Comparison of ENCODE assay signal across 13 cellular contexts in genomic region chr19:35904312-35905068, GRCh38. TPM values are rescaled to one million over a fixed set of nuclear protein-coding genes. Genes with fewer than 3 reads are reported as not detected.
DNase-seq lines count a peak whose midpoint lies in the region; ATAC-seq, FAIRE-seq and TF ChIP-seq lines count a peak whose summit lies in the region.
"Had no signal": no experiment of that assay in that cellular context is flagged by ENCODE, and none has a peak within 500 bp of the region (broad histone marks: within the 10 kb centered on the region; RNA-seq: fewer than 3 reads in every experiment).

No MANE protein-coding gene starts in this region.

- TF ChIP-seq EP300 in K562 (IDR thresholded peaks at IDR 0.05; ENCODE audit: low read length): no peak

- peak overlapping the region in 1 of 2 experiments; percentile 37 for H3K4ac ChIP-seq in mesenchymal stem cell (ENCODE audit: low read depth in 1 of 2, low read length in 2 of 2)

- TF ChIP-seq RAD21 in K562 (CRISPR knock-in tag; conservative IDR thresholded peaks at IDR 0.05 in 1 of 2, IDR thresholded peaks at IDR 0.05 in 1 of 2): no peak

- H4K20me1 ChIP-seq in Loucy (ENCODE audit: insufficient read depth, low read length, poor library complexity, severe bottlenecking): peaks cover 2% of the 10 kb centered on the region
- no peaks in the 10 kb centered on the region for H4K20me1 ChIP-seq in K562 (replicated peaks; ENCODE audit: control insufficient read depth, insufficient read depth, low read length)
- no peaks in the 10 kb centered on the region for H4K20me1 ChIP-seq in neural progenitor cell (ENCODE audit: low read depth)

- H3K79me1 ChIP-seq in mesenchymal stem cell (replicated peaks; ENCODE audit: low read length, poor library complexity, severe bottlenecking): no peaks in the 10 kb centered on the region

- H3K9me3 Mint-ChIP-seq in CD4-positive, alpha-beta memory T cell: no peaks in the 10 kb centered on the region
- H3K9me3 Mint-ChIP-seq in neural progenitor cell (no peaks in the 10 kb centered on the region), HFFc6 (no peaks in the 10 kb centered on the region)

- no peaks in the 10 kb centered on the region for H3K27me3 Mint-ChIP-seq in CD4-positive, alpha-beta memory T cell
- peaks cover 23% of the 10 kb centered on the region for H3K27me3 Mint-ChIP-seq in neural progenitor cell (ENCODE audit: insufficient read depth, low read depth)
- peaks cover 2% of the 10 kb centered on the region; the same call in 1 of the 2 replicates for H3K27me3 Mint-ChIP-seq in HFFc6 (ENCODE audit: insufficient read depth)

- H3K14ac ChIP-seq in mesenchymal stem cell (ENCODE audit: low read length in 2 of 2): no peak overlapping the region

- FAIRE-seq in K562 (lab: Jason Lieb, UNC): no peak
- FAIRE-seq: astrocyte had no signal

- H2BK12ac ChIP-seq in mesenchymal stem cell (ENCODE audit: low read length in 2 of 2): peak overlapping the region in 1 of 2 experiments; percentile 75

- no peaks in the 10 kb centered on the region for H3K9me1 ChIP-seq in K562 (ENCODE audit: control insufficient read depth, insufficient read depth, low read length)

- H3K9me3 ChIP-seq in CD4-positive, alpha-beta memory T cell (ENCODE audit: control insufficient read depth in 1 of 2, low read length in 2 of 2): no peaks in the 10 kb centered on the region
- H3K9me3 ChIP-seq in Loucy (ENCODE audit: insufficient read depth, low read depth, low read length) (no peaks in the 10 kb centered on the region), K562 (replicated peaks; ENCODE audit: control insufficient read depth, insufficient read depth, low read depth, low read length) (no peaks in the 10 kb centered on the region), neural progenitor cell (ENCODE audit: low read depth) (no peaks in the 10 kb centered on the region), mesenchymal stem cell (ENCODE audit: control insufficient read depth, low read length) (no peaks in the 10 kb centered on the region)

- no peak overlapping the region for H2BK5ac ChIP-seq in mesenchymal stem cell (ENCODE audit: low read depth, low read length, poor library complexity, severe bottlenecking)

- H3K23ac ChIP-seq in mesenchymal stem cell (ENCODE audit: low read length in 2 of 2): no peak overlapping the region

- H3K36me3 ChIP-seq in CD4-positive, alpha-beta memory T cell (ENCODE audit: insufficient read depth, low read length): no peaks in the 10 kb centered on the region
- H3K36me3 ChIP-seq in Loucy (ENCODE audit: insufficient read depth, low read length) (no peaks in the 10 kb centered on the region), K562 (ENCODE audit: control insufficient read depth, insufficient read depth, low read length) (no peaks in the 10 kb centered on the region), neural progenitor cell (no peaks in the 10 kb centered on the region), mesenchymal stem cell (ENCODE audit: control insufficient read depth in 1 of 2, insufficient read depth in 2 of 2, low read depth in 1 of 2, low read length in 2 of 2) (no peaks in the 10 kb centered on the region)
- H3K36me3 ChIP-seq: WERI-Rb-1 had no signal

- peaks cover 15% of the 10 kb centered on the region; the same call in 1 of the 2 replicates for H3K79me2 ChIP-seq in Loucy (ENCODE audit: insufficient read depth, low read length)
- peaks cover 8% of the 10 kb centered on the region; the same call in 2 of the 3 replicates for H3K79me2 ChIP-seq in K562 (ENCODE audit: control insufficient read depth, insufficient read depth, low read length)
- no peaks in the 10 kb centered on the region for H3K79me2 ChIP-seq in neural progenitor cell (ENCODE audit: low read depth)

- no peak overlapping the region for H4K91ac ChIP-seq in mesenchymal stem cell (ENCODE audit: low read length)

- ATAC-seq in K562 (no peak), left lobe of liver (no peak)

- no peak for TF ChIP-seq CTCF in Loucy (conservative IDR thresholded peaks at IDR 0.05; ENCODE audit: low read length)
- TF ChIP-seq CTCF in K562 (IDR thresholded peaks at IDR 0.05 in 2 of 3, conservative IDR thresholded peaks at IDR 0.05 in 1 of 3; ENCODE audit: insufficient read depth in 2 of 3, low read depth in 1 of 3, low read length in 3 of 3): no peak
- no peak for TF ChIP-seq CTCF in neural progenitor cell (IDR thresholded peaks at IDR 0.05)
- no peak for TF ChIP-seq CTCF in HFFc6 (IDR thresholded peaks at IDR 0.05)

- H2AFZ ChIP-seq in Loucy (ENCODE audit: low read length) (no peak overlapping the region), K562 (ENCODE audit: low read depth, low read length) (peak overlapping the region; percentile 58), neural progenitor cell (replicated peaks) (no peak overlapping the region), mesenchymal stem cell (ENCODE audit: low read depth, low read length) (no peak overlapping the region)

- no peaks in the 10 kb centered on the region for H3K27me3 ChIP-seq in CD4-positive, alpha-beta memory T cell (ENCODE audit: insufficient read depth, low read length)
- H3K27me3 ChIP-seq in Loucy (ENCODE audit: insufficient read depth, low read length, poor library complexity, severe bottlenecking): no peaks in the 10 kb centered on the region
- no peaks in the 10 kb centered on the region for H3K27me3 ChIP-seq in K562 (ENCODE audit: control insufficient read depth in 2 of 2, insufficient read depth in 2 of 2, low read length in 2 of 2)
- H3K27me3 ChIP-seq in neural progenitor cell: peaks cover 26% of the 10 kb centered on the region
- H3K27me3 ChIP-seq in mesenchymal stem cell (ENCODE audit: control insufficient read depth in 1 of 2, insufficient read depth in 1 of 2, low read length in 2 of 2): no peaks in the 10 kb centered on the region

- no peak overlapping the region for H3K18ac ChIP-seq in mesenchymal stem cell (ENCODE audit: low read depth in 1 of 2, low read length in 2 of 2)

- H3K4me1 Mint-ChIP-seq in CD4-positive, alpha-beta memory T cell: peaks cover 23 to 70% (median 43%) of the 10 kb centered on the region in 4 donors
- H3K4me1 Mint-ChIP-seq in neural progenitor cell (peaks cover 41% of the 10 kb centered on the region), HFFc6 (ENCODE audit: low read depth) (peaks cover 55% of the 10 kb centered on the region)

- H3K27ac Mint-ChIP-seq in CD4-positive, alpha-beta memory T cell: peak overlapping the region; percentile 92 to 99 (median 98)
- H3K27ac Mint-ChIP-seq in neural progenitor cell (peak overlapping the region; percentile 50), HFFc6 (no peak overlapping the region)

- intact Hi-C loops in CD4-positive, alpha-beta memory T cell (cut with micrococcal nuclease): loop anchor here (5.0 kb wide), 1 partner anchor 692 kb away; no protein-coding TSS in a partner anchor
- intact Hi-C loops in K562 (cut with micrococcal nuclease): no loop called here

- H4K8ac ChIP-seq in mesenchymal stem cell (ENCODE audit: low read length): no peak overlapping the region

- H3K27ac ChIP-seq in CD4-positive, alpha-beta memory T cell (ENCODE audit: low read depth, low read length): peak overlapping the region; percentile 100
- H3K27ac ChIP-seq in K562 (ENCODE audit: extremely low read depth, low read depth, low read length): peak overlapping the region; percentile 33; the same call in 1 of the 3 replicates
- no peak overlapping the region for H3K27ac ChIP-seq in neural progenitor cell
- H3K27ac ChIP-seq in mesenchymal stem cell (ENCODE audit: low read length, poor library complexity, severe bottlenecking): no peak overlapping the region
- H3K27ac ChIP-seq: WERI-Rb-1 had no signal

- no peak overlapping the region for H2AK5ac ChIP-seq in mesenchymal stem cell (ENCODE audit: low read length, severe bottlenecking)

- no peaks in the 10 kb centered on the region for H3K9me2 ChIP-seq in Loucy (replicated peaks; ENCODE audit: low read depth, low read length)

- H3K4me1 ChIP-seq in CD4-positive, alpha-beta memory T cell (ENCODE audit: insufficient read depth, low read length): peaks cover 42% of the 10 kb centered on the region
- H3K4me1 ChIP-seq in Loucy (ENCODE audit: insufficient read depth, low read length, poor library complexity, severe bottlenecking) (peaks cover 43% of the 10 kb centered on the region), K562 (replicated peaks in 1 of 2; ENCODE audit: control insufficient read depth in 2 of 2, insufficient read depth in 2 of 2, low read length in 2 of 2) (peaks cover 39 to 47% of the 10 kb centered on the region in 2 experiments), neural progenitor cell (peaks cover 3% of the 10 kb centered on the region), mesenchymal stem cell (ENCODE audit: control insufficient read depth, insufficient read depth, low read depth, low read length) (peaks cover 22% of the 10 kb centered on the region)

- H3K36me3 Mint-ChIP-seq in CD4-positive, alpha-beta memory T cell: peaks cover 0 to 16% of the 10 kb centered on the region in 2 donors
- H3K36me3 Mint-ChIP-seq in neural progenitor cell (no peaks in the 10 kb centered on the region), HFFc6 (ENCODE audit: low read depth) (no peaks in the 10 kb centered on the region)

- TF ChIP-seq POLR2A in K562 (conservative IDR thresholded peaks at IDR 0.05): no peak

- in situ Hi-C loops in K562 (cut with MboI): no loop called here

- POLR2A ChIA-PET in CD4-positive, alpha-beta memory T cell (lab: Charles Lee; ENCODE audit: partially characterized antibody): interaction anchor here (1.4 to 5.2 kb wide), 7 partner anchors 7 to 159 kb away, joined by 4 to 73 read pairs (median 9); partner anchors contain the start of genes PSENEN and U2AF1L4
- POLR2A ChIA-PET in K562 (lab: Yijun Ruan, JAX): interaction anchor here (0.6 to 1.4 kb wide), 4 partner anchors 12 to 555 kb away, joined by 3 to 4 read pairs (median 3); no protein-coding TSS in a partner anchor

- no peak overlapping the region for H2BK120ac ChIP-seq in mesenchymal stem cell (ENCODE audit: low read depth, low read length)

- WGBS in K562 (ENCODE audit: insufficient coverage, low coverage, missing lambda C conversion rate): 72% methylated on average over 10 of the region's 10 CpGs
- 90% methylated on average over 10 of the region's 10 CpGs for WGBS in mesenchymal stem cell

- CTCF ChIA-PET in CD4-positive, alpha-beta memory T cell (lab: Charles Lee; ENCODE audit: partially characterized antibody): interaction anchor here (0.5 to 3.8 kb wide), 3 partner anchors 27 to 313 kb away, joined by 3 to 13 read pairs (median 3); no protein-coding TSS in a partner anchor
- CTCF ChIA-PET in K562 (lab: Yijun Ruan, JAX; ENCODE audit: low intra/inter-chr PET ratio): interaction anchor here (0.6 to 1.0 kb wide), 2 partner anchors 23 to 79 kb away, joined by 4 to 5 read pairs; no protein-coding TSS in a partner anchor

- no TSS peak for BruUV-seq in K562 (replicated peaks; lab: Mats Ljungman, UMichigan)

- peak overlapping the region; percentile 91 for H3K4me2 ChIP-seq in Loucy (ENCODE audit: low read depth, low read length, poor library complexity, severe bottlenecking)
- no peak overlapping the region for H3K4me2 ChIP-seq in K562 (ENCODE audit: insufficient read depth, low read length)
- H3K4me2 ChIP-seq in neural progenitor cell: no peak overlapping the region
- no peak overlapping the region for H3K4me2 ChIP-seq in mesenchymal stem cell (ENCODE audit: low read length, poor library complexity, severe bottlenecking)

- H3F3A ChIP-seq in Loucy (ENCODE audit: low read depth) (no peaks in the 10 kb centered on the region), neural progenitor cell (ENCODE audit: low read depth) (peaks cover 13% of the 10 kb centered on the region)

- DNase-seq in CD4-positive, alpha-beta memory T cell: no peak
- DNase-seq in K562 (ENCODE audit: extremely low read depth in 1 of 4, low spot score in 3 of 4): no peak
- no peak for DNase-seq in neural progenitor cell (ENCODE audit: low spot score)
- DNase-seq in left lobe of liver (ENCODE audit: low spot score): no peak
- no peak for DNase-seq in stimulated activated CD8-positive, alpha-beta memory T cell treated with anti-CD3 and anti-CD28 coated beads, Interleukin-4, amount 100 ng/mL, for 48 hours
- DNase-seq in mesenchymal stem cell: no peak
- DNase-seq in HFFc6: no peak
- DNase-seq: WERI-Rb-1 had no signal

- H3K4me3 ChIP-seq in CD4-positive, alpha-beta memory T cell (ENCODE audit: low read length in 2 of 2): no peak overlapping the region
- H3K4me3 ChIP-seq in Loucy (ENCODE audit: low read length, poor library complexity, severe bottlenecking): peak overlapping the region; percentile 82
- H3K4me3 ChIP-seq in K562: no peak overlapping the region
- H3K4me3 ChIP-seq in neural progenitor cell: no peak overlapping the region
- H3K4me3 ChIP-seq in mesenchymal stem cell (ENCODE audit: insufficient read depth in 1 of 2, low read depth in 1 of 2, low read length in 2 of 2): no peak overlapping the region

- H3K9ac ChIP-seq in Loucy (ENCODE audit: low read depth, low read length, poor library complexity, severe bottlenecking) (peak overlapping the region; percentile 52), K562 (ENCODE audit: insufficient read depth in 1 of 2, low read depth in 2 of 2, low read length in 2 of 2) (no peak overlapping the region; a peak in 1 of 4 replicates), neural progenitor cell (no peak overlapping the region), mesenchymal stem cell (ENCODE audit: low read length) (no peak overlapping the region)

- peak overlapping the region in 7 of 8 donors; percentile 26 to 79 (median 63) for H3K4me3 Mint-ChIP-seq in CD4-positive, alpha-beta memory T cell
- H3K4me3 Mint-ChIP-seq in neural progenitor cell (peak overlapping the region; percentile 36), HFFc6 (no peak overlapping the region)

- H2BK15ac ChIP-seq in mesenchymal stem cell (ENCODE audit: low read depth, poor library complexity, severe bottlenecking): no peak overlapping the region

RNA-seq across cellular contexts. Expression of gene HCST, which starts 2.2 kb away (rescaled TPM):
- total RNA-seq in CD4-positive, alpha-beta memory T cell: 10 to 100 TPM; 66.2 to 75.2 TPM
- polyA plus RNA-seq in CD4-positive, alpha-beta memory T cell: 100 to 1,000 TPM; 567 to 684 TPM
- 1.0 TPM in 1 of 2 replicates, not detected in the other for total RNA-seq in K562 (2011; cell fraction: chromatin; rRNA removed; ENCODE audit: low replicate concordance)
- total RNA-seq in K562 (2011; cell fraction: nucleolus; rRNA removed): 1.7 and 2.2 TPM in 2 replicates
- total RNA-seq in K562 (2011; cell fraction: nucleoplasm; rRNA removed): 0.81 and 2.4 TPM in 2 replicates
- total RNA-seq in K562 (2014; rRNA removed) (not detected in 2 replicates), K562 (2014; rRNA removed; fragmentation: Illumina TruSeq; extraction: Trizol) (0.29 TPM in 1 of 2 replicates, not detected in the other), K562 (2015; rRNA removed; fragmentation: Illumina TruSeq; extraction: Trizol) (0.65 and 0.94 TPM in 2 replicates), K562 (2021) (0.47 and 1.6 TPM in 2 replicates), neural progenitor cell (ENCODE audit: low replicate concordance) (not detected in 2 replicates), left lobe of liver (1.8 TPM)
- polyA plus RNA-seq in K562 (2011; rRNA removed) (1.3 and 1.9 TPM in 2 replicates), K562 (2014; fragmentation: Illumina TruSeq; extraction: Trizol) (not detected in 2 replicates), K562 (2014; fragmentation: Nextera tagmentation; extraction: Ambion mirVana) (1 to 10 TPM in 1 of 2 experiments, under 1 TPM in 1; 0.95 to 1.0 TPM), K562 (2014; rRNA removed) (1.1 and 1.9 TPM in 2 replicates)
- 1.4 and 17.5 TPM in 2 replicates for polyA plus RNA-seq in K562 (2011; cell fraction: cytosol; rRNA removed)
- polyA plus RNA-seq in K562 (2011; cell fraction: nucleus; rRNA removed): 0.86 and 1.3 TPM in 2 replicates
- polyA plus RNA-seq in K562 (2012): 1.2 and 1.6 TPM in 2 replicates
- polyA minus RNA-seq in K562 (2011; rRNA and poly(A)+ RNA removed): 1.7 TPM in 1 of 2 replicates, not detected in the other
- polyA minus RNA-seq in K562 (2011; cell fraction: cytosol; rRNA and poly(A)+ RNA removed): 1.8 TPM in 1 of 2 replicates, not detected in the other
- not detected in 2 replicates for polyA minus RNA-seq in K562 (2011; cell fraction: nucleus; rRNA and poly(A)+ RNA removed)
- 1.4 TPM for polyA plus RNA-seq in mesenchymal stem cell (2013, experiment 1 of 2)
- polyA plus RNA-seq in mesenchymal stem cell (2013, experiment 2 of 2): 1.4 TPM
- 1 to 10 TPM in 5 of 6 experiments, under 1 TPM in 1; 0.96 to 4.1 (median 1.2) TPM for total RNA-seq in HFFc6 (2021; fragmentation: NEBNext Ultra II Directional; extraction: Animal tissue kit (Norgen Biotek cat#: 25700))
- total RNA-seq: LHCN-M2 had no signal

RNA-seq across cellular contexts. Expression of gene TYROBP, which starts 3.6 kb away (rescaled TPM):
- 10 to 100 TPM; 12.7 to 17.3 TPM for total RNA-seq in CD4-positive, alpha-beta memory T cell
- polyA plus RNA-seq in CD4-positive, alpha-beta memory T cell: 1 to 10 TPM; 2.3 to 2.5 TPM
- total RNA-seq in K562 (2011; cell fraction: chromatin; rRNA removed; ENCODE audit: low replicate concordance): not detected in 2 replicates
- total RNA-seq in K562 (2011; cell fraction: nucleolus; rRNA removed): 0.83 TPM in 1 of 2 replicates, not detected in the other
- 1.2 TPM in 1 of 2 replicates, not detected in the other for total RNA-seq in K562 (2011; cell fraction: nucleoplasm; rRNA removed)
- total RNA-seq in K562 (2014; rRNA removed) (0.86 and 2.0 TPM in 2 replicates), K562 (2014; rRNA removed; fragmentation: Illumina TruSeq; extraction: Trizol) (1.1 and 1.2 TPM in 2 replicates), K562 (2015; rRNA removed; fragmentation: Illumina TruSeq; extraction: Trizol) (8.2 and 9.8 TPM in 2 replicates), K562 (2021) (2.7 and 2.9 TPM in 2 replicates), neural progenitor cell (ENCODE audit: low replicate concordance) (not detected in 2 replicates), left lobe of liver (20.2 TPM)
- polyA plus RNA-seq in K562 (2011; rRNA removed) (2.9 and 11.1 TPM in 2 replicates), K562 (2014; fragmentation: Illumina TruSeq; extraction: Trizol) (2.2 and 2.4 TPM in 2 replicates), K562 (2014; fragmentation: Nextera tagmentation; extraction: Ambion mirVana) (1 to 10 TPM in 1 of 2 experiments, under 1 TPM in 1; 0.72 to 1.6 TPM), K562 (2014; rRNA removed) (3.4 and 8.1 TPM in 2 replicates)
- 9.4 and 12.1 TPM in 2 replicates for polyA plus RNA-seq in K562 (2011; cell fraction: cytosol; rRNA removed)
- 1.6 and 7.6 TPM in 2 replicates for polyA plus RNA-seq in K562 (2011; cell fraction: nucleus; rRNA removed)
- polyA plus RNA-seq in K562 (2012): 14.6 and 22.6 TPM in 2 replicates
- polyA minus RNA-seq in K562 (2011; rRNA and poly(A)+ RNA removed): 0.87 and 2.1 TPM in 2 replicates
- polyA minus RNA-seq in K562 (2011; cell fraction: cytosol; rRNA and poly(A)+ RNA removed): 6.5 TPM in 1 of 2 replicates, not detected in the other
- polyA minus RNA-seq in K562 (2011; cell fraction: nucleus; rRNA and poly(A)+ RNA removed): 1.6 TPM in 1 of 2 replicates, not detected in the other
- polyA plus RNA-seq in mesenchymal stem cell (2013, experiment 1 of 2): 0.80 TPM
- polyA plus RNA-seq in mesenchymal stem cell (2013, experiment 2 of 2): 0.53 TPM
- total RNA-seq in HFFc6 (2021; fragmentation: NEBNext Ultra II Directional; extraction: Animal tissue kit (Norgen Biotek cat#: 25700)): not detected
- total RNA-seq: astrocyte, fibroblast of lung, LHCN-M2, lung microvascular endothelial cell had no signal
- polyA plus RNA-seq: fibroblast of lung had no signal

RNA-seq across cellular contexts. Expression of gene NFKBID, which starts 4.2 kb away (rescaled TPM):
- 10 to 100 TPM; 36.6 to 50.0 TPM for total RNA-seq in CD4-positive, alpha-beta memory T cell
- polyA plus RNA-seq in CD4-positive, alpha-beta memory T cell: 1 to 10 TPM; 1.3 to 7.1 TPM
- 15.7 and 63.9 TPM in 2 replicates for total RNA-seq in K562 (2011; cell fraction: chromatin; rRNA removed; ENCODE audit: low replicate concordance)
- total RNA-seq in K562 (2011; cell fraction: nucleolus; rRNA removed): 48.6 and 61.0 TPM in 2 replicates
- total RNA-seq in K562 (2011; cell fraction: nucleoplasm; rRNA removed): 27.9 and 29.7 TPM in 2 replicates
- total RNA-seq in K562 (2014; rRNA removed) (8.9 and 12.9 TPM in 2 replicates), K562 (2014; rRNA removed; fragmentation: Illumina TruSeq; extraction: Trizol) (1.7 and 2.9 TPM in 2 replicates), K562 (2015; rRNA removed; fragmentation: Illumina TruSeq; extraction: Trizol) (6.6 and 7.1 TPM in 2 replicates), K562 (2021) (9.3 and 10.0 TPM in 2 replicates), neural progenitor cell (ENCODE audit: low replicate concordance) (1.3 and 4.7 TPM in 2 replicates), left lobe of liver (2.3 TPM)
- polyA plus RNA-seq in K562 (2011; rRNA removed) (3.3 and 6.8 TPM in 2 replicates), K562 (2014; fragmentation: Illumina TruSeq; extraction: Trizol) (3.6 and 4.1 TPM in 2 replicates), K562 (2014; fragmentation: Nextera tagmentation; extraction: Ambion mirVana) (under 1 TPM; 0.65 to 0.92 TPM), K562 (2014; rRNA removed) (6.3 and 8.9 TPM in 2 replicates)
- polyA plus RNA-seq in K562 (2011; cell fraction: cytosol; rRNA removed): 5.3 and 6.4 TPM in 2 replicates
- 43.9 and 60.1 TPM in 2 replicates for polyA plus RNA-seq in K562 (2011; cell fraction: nucleus; rRNA removed)
- 2.7 and 5.6 TPM in 2 replicates for polyA plus RNA-seq in K562 (2012)
- 3.2 and 6.3 TPM in 2 replicates for polyA minus RNA-seq in K562 (2011; rRNA and poly(A)+ RNA removed)
- 10.9 and 12.1 TPM in 2 replicates for polyA minus RNA-seq in K562 (2011; cell fraction: cytosol; rRNA and poly(A)+ RNA removed)
- 20.7 and 27.1 TPM in 2 replicates for polyA minus RNA-seq in K562 (2011; cell fraction: nucleus; rRNA and poly(A)+ RNA removed)
- 4.7 TPM for polyA plus RNA-seq in mesenchymal stem cell (2013, experiment 1 of 2)
- 4.1 TPM for polyA plus RNA-seq in mesenchymal stem cell (2013, experiment 2 of 2)
- total RNA-seq in HFFc6 (2021; fragmentation: NEBNext Ultra II Directional; extraction: Animal tissue kit (Norgen Biotek cat#: 25700)): 1 to 10 TPM; 3.9 to 7.2 (median 5.3) TPM

RNA-seq across cellular contexts. Expression of gene LRFN3, which starts 31.7 kb away (rescaled TPM):
- 10 to 100 TPM; 15.7 to 16.3 TPM for total RNA-seq in CD4-positive, alpha-beta memory T cell
- 1 to 10 TPM in 1 of 2 donors, under 1 TPM in 1; 0.45 to 2.4 TPM for polyA plus RNA-seq in CD4-positive, alpha-beta memory T cell
- 0.32 TPM in 1 of 2 replicates, not detected in the other for total RNA-seq in K562 (2011; cell fraction: chromatin; rRNA removed; ENCODE audit: low replicate concordance)
- 0.26 and 0.50 TPM in 2 replicates for total RNA-seq in K562 (2011; cell fraction: nucleolus; rRNA removed)
- total RNA-seq in K562 (2011; cell fraction: nucleoplasm; rRNA removed): 0.15 and 0.23 TPM in 2 replicates
- total RNA-seq in K562 (2014; rRNA removed) (0.08 TPM in 1 of 2 replicates, not detected in the other), K562 (2014; rRNA removed; fragmentation: Illumina TruSeq; extraction: Trizol) (not detected in 2 replicates), K562 (2015; rRNA removed; fragmentation: Illumina TruSeq; extraction: Trizol) (not detected in 2 replicates), K562 (2021) (0.11 and 0.31 TPM in 2 replicates), neural progenitor cell (ENCODE audit: low replicate concordance) (2.3 and 9.5 TPM in 2 replicates), left lobe of liver (8.4 TPM)
- polyA plus RNA-seq in K562 (2011; rRNA removed) (0.16 TPM in 1 of 2 replicates, not detected in the other), K562 (2014; fragmentation: Illumina TruSeq; extraction: Trizol) (0.03 and 0.19 TPM in 2 replicates), K562 (2014; fragmentation: Nextera tagmentation; extraction: Ambion mirVana) (not detected), K562 (2014; rRNA removed) (0.12 and 0.35 TPM in 2 replicates)
- polyA plus RNA-seq in K562 (2011; cell fraction: cytosol; rRNA removed): 0.09 and 0.18 TPM in 2 replicates
- polyA plus RNA-seq in K562 (2011; cell fraction: nucleus; rRNA removed): 0.17 and 0.20 TPM in 2 replicates
- 0.07 and 0.09 TPM in 2 replicates for polyA plus RNA-seq in K562 (2012)
- 0.04 and 0.06 TPM in 2 replicates for polyA minus RNA-seq in K562 (2011; rRNA and poly(A)+ RNA removed)
- not detected in 2 replicates for polyA minus RNA-seq in K562 (2011; cell fraction: cytosol; rRNA and poly(A)+ RNA removed)
- polyA minus RNA-seq in K562 (2011; cell fraction: nucleus; rRNA and poly(A)+ RNA removed): 0.22 and 0.54 TPM in 2 replicates
- polyA plus RNA-seq in mesenchymal stem cell (2013, experiment 1 of 2): 17.0 TPM
- 16.1 TPM for polyA plus RNA-seq in mesenchymal stem cell (2013, experiment 2 of 2)
- 10 to 100 TPM; 15.3 to 21.0 (median 19.1) TPM for total RNA-seq in HFFc6 (2021; fragmentation: NEBNext Ultra II Directional; extraction: Animal tissue kit (Norgen Biotek cat#: 25700))

RNA-seq across cellular contexts. Expression of gene APLP1, which starts 36.1 kb away (rescaled TPM):
- total RNA-seq in CD4-positive, alpha-beta memory T cell: not detected
- under 1 TPM in 1 of 2 donors, not detected in 1; 0.70 TPM for polyA plus RNA-seq in CD4-positive, alpha-beta memory T cell
- 3.3 and 19.3 TPM in 2 replicates for total RNA-seq in K562 (2011; cell fraction: chromatin; rRNA removed; ENCODE audit: low replicate concordance)
- total RNA-seq in K562 (2011; cell fraction: nucleolus; rRNA removed): 8.6 and 11.2 TPM in 2 replicates
- 7.1 and 7.3 TPM in 2 replicates for total RNA-seq in K562 (2011; cell fraction: nucleoplasm; rRNA removed)
- 5.8 and 9.0 TPM in 2 replicates for total RNA-seq in K562 (2014; rRNA removed)
- total RNA-seq in K562 (2014; rRNA removed; fragmentation: Illumina TruSeq; extraction: Trizol): 2.3 and 3.0 TPM in 2 replicates
- total RNA-seq in K562 (2015; rRNA removed; fragmentation: Illumina TruSeq; extraction: Trizol): 1.4 and 3.3 TPM in 2 replicates
- 6.9 and 9.9 TPM in 2 replicates for total RNA-seq in K562 (2021)
- polyA plus RNA-seq in K562 (2011; rRNA removed): 4.7 and 8.9 TPM in 2 replicates
- polyA plus RNA-seq in K562 (2011; cell fraction: cytosol; rRNA removed): 6.1 and 8.3 TPM in 2 replicates
- 16.1 and 16.8 TPM in 2 replicates for polyA plus RNA-seq in K562 (2011; cell fraction: nucleus; rRNA removed)
- 8.7 and 13.6 TPM in 2 replicates for polyA plus RNA-seq in K562 (2012)
- 6.6 and 7.8 TPM in 2 replicates for polyA plus RNA-seq in K562 (2014; fragmentation: Illumina TruSeq; extraction: Trizol)
- under 1 TPM; 0.69 to 0.87 TPM for polyA plus RNA-seq in K562 (2014; fragmentation: Nextera tagmentation; extraction: Ambion mirVana)
- polyA plus RNA-seq in K562 (2014; rRNA removed): 6.0 and 8.2 TPM in 2 replicates
- polyA minus RNA-seq in K562 (2011; rRNA and poly(A)+ RNA removed): 1.1 and 1.4 TPM in 2 replicates
- polyA minus RNA-seq in K562 (2011; cell fraction: cytosol; rRNA and poly(A)+ RNA removed): 2.1 and 4.9 TPM in 2 replicates
- polyA minus RNA-seq in K562 (2011; cell fraction: nucleus; rRNA and poly(A)+ RNA removed): 4.7 and 6.4 TPM in 2 replicates
- total RNA-seq in neural progenitor cell (ENCODE audit: low replicate concordance): 89.5 and 191 TPM in 2 replicates
- total RNA-seq in left lobe of liver: 0.40 TPM
- 14.1 TPM for polyA plus RNA-seq in mesenchymal stem cell (2013, experiment 1 of 2)
- 14.4 TPM for polyA plus RNA-seq in mesenchymal stem cell (2013, experiment 2 of 2)
- total RNA-seq in HFFc6 (2021; fragmentation: NEBNext Ultra II Directional; extraction: Animal tissue kit (Norgen Biotek cat#: 25700)): 10 to 100 TPM; 24.3 to 39.7 (median 38.1) TPM

Comparison
In these comparisons a context has a peak if more than half of its experiments do, and no peak if none do; other contexts are left out.
1. H3K27ac ChIP-seq: peak in CD4-positive, alpha-beta memory T cell (single experiment) and K562 (single experiment); none in neural progenitor cell (single experiment) and mesenchymal stem cell (single experiment).
2. RNA of gene HCST, which starts 2.2 kb away (total RNA-seq): 66.2 to 75.2 TPM in CD4-positive, alpha-beta memory T cell; 1.8 TPM in left lobe of liver (single experiment), 0.96 to 4.1 TPM in HFFc6, 0.29 to 2.4 TPM in K562 and not detected in neural progenitor cell; every median in the first group is over 10 times any median in the second.